ENCODE assay signal across 20 cellular contexts in genomic region chr2:197246405-197246804, GRCh38.
DNase-seq lines count a peak whose midpoint lies in the region; ATAC-seq and TF ChIP-seq lines count a peak whose summit lies in the region.
"Had no signal": no experiment of that assay in that cellular context is flagged by ENCODE, and none has a peak within 500 bp of the region (broad histone marks: within the 10 kb centered on the region; RNA-seq: fewer than 3 reads in every experiment).

No MANE protein-coding gene starts in this region.

- no peak for TF ChIP-seq CTCF in natural killer cell (IDR thresholded peaks at IDR 0.05)

- H3K36me3 Mint-ChIP-seq in activated CD4-positive, alpha-beta T cell treated with anti-CD3 and anti-CD28 coated beads, Interleukin-2, amount 10 ng/mL, durations not matched to agents 7 days and 5 days (ENCODE audit: low read depth) = peaks cover 52% of the 10 kb centered on the region
- H3K36me3 Mint-ChIP-seq in IgD-negative memory B cell (peaks cover 14% of the 10 kb centered on the region), natural killer cell (no peaks in the 10 kb centered on the region)
- peaks cover 31% of the 10 kb centered on the region for H3K36me3 Mint-ChIP-seq in activated naive CD8-positive, alpha-beta T cell treated with anti-CD3 and anti-CD28 coated beads, Interleukin-2, amount 50 U/mL, for 24 hours (ENCODE audit: low read depth)

- no peak for ATAC-seq in activated naive CD8-positive, alpha-beta T cell treated with anti-CD3 and anti-CD28 coated beads, Interleukin-2, amount 50 U/mL, for 24 hours
- ATAC-seq in natural killer cell (no peak), HG03095 (IDR thresholded peaks at IDR 0.05; ENCODE audit: unreplicated experiment) (no peak)
- ATAC-seq: A549, heart right ventricle, Panc1 had no signal

- no peak for DNase-seq in activated CD4-positive, alpha-beta T cell treated with anti-CD3 and anti-CD28 coated beads, Interleukin-2, amount 10 ng/mL, durations not matched to agents 7 days and 5 days
- DNase-seq in activated CD4-positive, alpha-beta T cell treated with anti-CD3 and anti-CD28 coated beads for 4 hours = no peak
- no peak for DNase-seq in activated naive CD8-positive, alpha-beta T cell treated with anti-CD3 and anti-CD28 coated beads, Interleukin-2, amount 50 U/mL, for 24 hours
- DNase-seq in natural killer cell (no peak), NCI-H1694 treated with DMSO at 0.1 percent for 48 hours (lab: John Stamatoyannopoulos, UW) (no peak), HEK293T (ENCODE audit: extremely low spot score) (no peak)
- DNase-seq: activated CD4-positive, alpha-beta T cell treated with anti-CD3 and anti-CD28 coated beads for 1 hour; activated gamma-delta T cell; central memory CD4-positive, alpha-beta T cell; dorsolateral prefrontal cortex; heart right ventricle; Karpas-422; MV-4-11; NCI-H2171; NCI-H524; SHP77 treated with DMSO at 0.1 percent for 48 hours had no signal

- intact Hi-C loops in natural killer cell (cut with micrococcal nuclease) = no loop called here

- H3K4me1 Mint-ChIP-seq in activated CD4-positive, alpha-beta T cell treated with anti-CD3 and anti-CD28 coated beads, Interleukin-2, amount 10 ng/mL, durations not matched to agents 7 days and 5 days = peaks cover 75% of the 10 kb centered on the region
- H3K4me1 Mint-ChIP-seq in IgD-negative memory B cell (peaks cover 52 to 66% (median 61%) of the 10 kb centered on the region in 3 donors), natural killer cell (peaks cover 75 to 79% of the 10 kb centered on the region in 2 donors)
- peaks cover 87% of the 10 kb centered on the region for H3K4me1 Mint-ChIP-seq in activated naive CD8-positive, alpha-beta T cell treated with anti-CD3 and anti-CD28 coated beads, Interleukin-2, amount 50 U/mL, for 24 hours

- POLR2A ChIA-PET in activated CD4-positive, alpha-beta T cell treated with anti-CD3 and anti-CD28 coated beads, Interleukin-2, amount 10 ng/mL, durations not matched to agents 7 days and 5 days (lab: Charles Lee) = no interaction called here
- POLR2A ChIA-PET in HEK293T (lab: Yijun Ruan, JAX) = no interaction called here

- H3K27ac Mint-ChIP-seq in activated CD4-positive, alpha-beta T cell treated with anti-CD3 and anti-CD28 coated beads, Interleukin-2, amount 10 ng/mL, durations not matched to agents 7 days and 5 days = peak overlapping the region; percentile 0
- H3K27ac Mint-ChIP-seq in IgD-negative memory B cell (peak overlapping the region; percentile 47 to 87 (median 76)), natural killer cell (peak overlapping the region; percentile 96 to 99)
- peak overlapping the region; percentile 99 for H3K27ac Mint-ChIP-seq in activated naive CD8-positive, alpha-beta T cell treated with anti-CD3 and anti-CD28 coated beads, Interleukin-2, amount 50 U/mL, for 24 hours

- CTCF ChIA-PET in activated CD4-positive, alpha-beta T cell treated with anti-CD3 and anti-CD28 coated beads, Interleukin-2, amount 10 ng/mL, durations not matched to agents 7 days and 5 days (lab: Charles Lee) = interaction anchor here (0.6 kb wide), 1 partner anchor 72 kb away, joined by 3 read pairs; no protein-coding TSS in a partner anchor
- CTCF ChIA-PET in HEK293T (lab: Yijun Ruan, JAX) = no interaction called here

- H3K27me3 Mint-ChIP-seq in activated CD4-positive, alpha-beta T cell treated with anti-CD3 and anti-CD28 coated beads, Interleukin-2, amount 10 ng/mL, durations not matched to agents 7 days and 5 days = no peaks in the 10 kb centered on the region
- H3K27me3 Mint-ChIP-seq in IgD-negative memory B cell (no peaks in the 10 kb centered on the region), natural killer cell (ENCODE audit: low read depth in 2 of 2) (no peaks in the 10 kb centered on the region)
- H3K27me3 Mint-ChIP-seq in activated naive CD8-positive, alpha-beta T cell treated with anti-CD3 and anti-CD28 coated beads, Interleukin-2, amount 50 U/mL, for 24 hours = no peaks in the 10 kb centered on the region

- H3K4me3 Mint-ChIP-seq in activated CD4-positive, alpha-beta T cell treated with anti-CD3 and anti-CD28 coated beads, Interleukin-2, amount 10 ng/mL, durations not matched to agents 7 days and 5 days = no peak overlapping the region
- H3K4me3 Mint-ChIP-seq in IgD-negative memory B cell = peak overlapping the region in 2 of 4 donors; percentile 3 to 15
- H3K4me3 Mint-ChIP-seq in activated naive CD8-positive, alpha-beta T cell treated with anti-CD3 and anti-CD28 coated beads, Interleukin-2, amount 50 U/mL, for 24 hours = no peak overlapping the region
- H3K4me3 Mint-ChIP-seq in natural killer cell = no peak overlapping the region

- H3K9me3 Mint-ChIP-seq in activated CD4-positive, alpha-beta T cell treated with anti-CD3 and anti-CD28 coated beads, Interleukin-2, amount 10 ng/mL, durations not matched to agents 7 days and 5 days = peaks cover 10% of the 10 kb centered on the region
- H3K9me3 Mint-ChIP-seq in IgD-negative memory B cell (no peaks in the 10 kb centered on the region), natural killer cell (no peaks in the 10 kb centered on the region)
- H3K9me3 Mint-ChIP-seq in activated naive CD8-positive, alpha-beta T cell treated with anti-CD3 and anti-CD28 coated beads, Interleukin-2, amount 50 U/mL, for 24 hours = no peaks in the 10 kb centered on the region

TF ChIP-seq in HEK293T, 16 proteins besides CTCF, POLR2A, EP300 and RAD21:
- TF ChIP-seq FOXM1 (IDR thresholded peaks at IDR 0.05; ENCODE audit: borderline replicate concordance) = no peak
- TF ChIP-seq SUZ12 (IDR thresholded peaks at IDR 0.05) = no peak
- TF ChIP-seq HDGF (IDR thresholded peaks at IDR 0.05; ENCODE audit: borderline replicate concordance) = no peak
- TF ChIP-seq FOXA1 (IDR thresholded peaks at IDR 0.05) = no peak
- TF ChIP-seq LEF1 (IDR thresholded peaks at IDR 0.05; ENCODE audit: borderline replicate concordance) = no peak
- TF ChIP-seq CTBP1 (IDR thresholded peaks at IDR 0.05; ENCODE audit: borderline replicate concordance) = no peak
- no peak for TF ChIP-seq BHLHE40 (IDR thresholded peaks at IDR 0.05; ENCODE audit: borderline replicate concordance)
- no peak for TF ChIP-seq ELF4 (IDR thresholded peaks at IDR 0.05)
- TF ChIP-seq SP1 (IDR thresholded peaks at IDR 0.05) = no peak
- no peak for TF ChIP-seq ARNT (IDR thresholded peaks at IDR 0.05)
- no peak for TF ChIP-seq NFRKB (IDR thresholded peaks at IDR 0.05)
- TF ChIP-seq, protein P1, sequence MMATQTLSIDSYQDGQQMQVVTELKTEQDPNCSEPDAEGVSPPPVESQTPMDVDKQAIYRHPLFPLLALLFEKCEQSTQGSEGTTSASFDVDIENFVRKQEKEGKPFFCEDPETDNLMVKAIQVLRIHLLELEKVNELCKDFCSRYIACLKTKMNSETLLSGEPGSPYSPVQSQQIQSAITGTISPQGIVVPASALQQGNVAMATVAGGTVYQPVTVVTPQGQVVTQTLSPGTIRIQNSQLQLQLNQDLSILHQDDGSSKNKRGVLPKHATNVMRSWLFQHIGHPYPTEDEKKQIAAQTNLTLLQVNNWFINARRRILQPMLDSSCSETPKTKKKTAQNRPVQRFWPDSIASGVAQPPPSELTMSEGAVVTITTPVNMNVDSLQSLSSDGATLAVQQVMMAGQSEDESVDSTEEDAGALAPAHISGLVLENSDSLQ (IDR thresholded peaks at IDR 0.05) = no peak
- no peak for TF ChIP-seq TARDBP (IDR thresholded peaks at IDR 0.05)
- no peak for TF ChIP-seq L3MBTL2 (conservative IDR thresholded peaks at IDR 0.05)
- TF ChIP-seq FOXK2 (IDR thresholded peaks at IDR 0.05) = no peak
- no peak for TF ChIP-seq ZNF384 (IDR thresholded peaks at IDR 0.05)

Comparison
In these comparisons a context has a peak if more than half of its experiments do, and no peak if none do; other contexts are left out.
1. H3K27ac Mint-ChIP-seq: peak in every context shown above with its lines; median percentile 99 in activated naive CD8-positive, alpha-beta T cell treated with anti-CD3 and anti-CD28 coated beads, Interleukin-2, amount 50 U/mL, for 24 hours; 98 in natural killer cell; 76 in IgD-negative memory B cell; 0 in activated CD4-positive, alpha-beta T cell treated with anti-CD3 and anti-CD28 coated beads, Interleukin-2, amount 10 ng/mL, durations not matched to agents 7 days and 5 days.